ENCODE assay signal across 9 cellular contexts in genomic region chr19:12665646-12666304, GRCh38. TPM values are rescaled to one million over a fixed set of nuclear protein-coding genes. Genes with fewer than 3 reads are reported as not detected.
A peak's percentile ranks its signal among the peaks of the same experiment; 100 is the strongest.
DNase-seq lines count a peak whose midpoint lies in the region; ATAC-seq and TF ChIP-seq lines count a peak whose summit lies in the region.
"Had no signal": no experiment of that assay in that cellular context is flagged by ENCODE, and none has a peak within 500 bp of the region (broad histone marks: within the 10 kb centered on the region; RNA-seq: fewer than 3 reads in every experiment).

No MANE protein-coding gene starts in this region.

- TSS peak; percentile 11 for BruUV-seq in Caco-2 (replicated peaks; lab: Mats Ljungman, UMichigan)

- H3K9me3 ChIP-seq in Caco-2 (no peaks in the 10 kb centered on the region), NT2/D1 (ENCODE audit: insufficient read depth, low read length) (no peaks in the 10 kb centered on the region), neural cell (ENCODE audit: low read length) (no peaks in the 10 kb centered on the region)

- peaks cover 42% of the 10 kb centered on the region for H3K36me3 Mint-ChIP-seq in Caco-2 (ENCODE audit: insufficient read depth, unreplicated experiment)

- H2AFZ ChIP-seq in neural cell (ENCODE audit: low read depth, low read length) = peak overlapping the region; percentile 75

- TF ChIP-seq CTCF in Caco-2 (IDR thresholded peaks at IDR 0.05; ENCODE audit: insufficient read depth in 1 of 2, low read depth in 1 of 2, low read length in 1 of 2, severe bottlenecking in 1 of 2, unreplicated experiment in 1 of 2) = no peak
- TF ChIP-seq CTCF in dorsolateral prefrontal cortex (IDR thresholded peaks at IDR 0.05 in 54 of 56, conservative IDR thresholded peaks at IDR 0.05 in 2 of 56; ENCODE audit: low read depth in 1 of 56, partially characterized antibody in 56 of 56) = no peak
- TF ChIP-seq CTCF in neural cell (IDR thresholded peaks at IDR 0.05; ENCODE audit: poor library complexity, severe bottlenecking) = no peak
- no peak for TF ChIP-seq CTCF in GM10266 (IDR thresholded peaks at IDR 0.05; ENCODE audit: control insufficient read depth, insufficient read depth, low read depth, missing control alignments)

- H3K4me3 ChIP-seq in Caco-2 (ENCODE audit: low read depth, low read length) (peak overlapping the region; percentile 79), NT2/D1 (ENCODE audit: insufficient read length, low read depth) (peak overlapping the region; percentile 73), dorsolateral prefrontal cortex (peak overlapping the region; percentile 66 to 100 (median 92)), neural cell (ENCODE audit: low read length) (peak overlapping the region; percentile 87)

- H3K27me3 ChIP-seq in Caco-2 (replicated peaks; ENCODE audit: control insufficient read depth, insufficient read depth, low read length) (no peaks in the 10 kb centered on the region), NT2/D1 (ENCODE audit: insufficient read depth, insufficient read length) (no peaks in the 10 kb centered on the region), dorsolateral prefrontal cortex (no peaks in the 10 kb centered on the region), neural cell (ENCODE audit: insufficient read depth, low read depth, low read length) (no peaks in the 10 kb centered on the region)

- no peak for TF ChIP-seq RAD21 in neural cell (conservative IDR thresholded peaks at IDR 0.05)

- H3K9ac ChIP-seq in NT2/D1 (ENCODE audit: insufficient read length, low read depth) (peak overlapping the region; percentile 76), neural cell (ENCODE audit: low read length) (peak overlapping the region; percentile 81)

- H3K4me1 ChIP-seq in Caco-2 = peaks cover 12% of the 10 kb centered on the region
- H3K4me1 ChIP-seq in NT2/D1 (ENCODE audit: insufficient read depth, insufficient read length) = peaks cover 26% of the 10 kb centered on the region

- CTCF ChIA-PET in Caco-2 (lab: Charles Lee) = interaction anchor here (0.6 to 1.2 kb wide), 6 partner anchors 22 to 1540 kb away, joined by 3 to 5 read pairs (median 3); partner anchors contain the start of gene ZNF700

- H3K36me3 ChIP-seq in Caco-2 (ENCODE audit: control insufficient read depth, insufficient read depth, low read length) (no peaks in the 10 kb centered on the region; the same call in none of the 2 replicates), NT2/D1 (ENCODE audit: insufficient read depth, insufficient read length, low read length) (peaks cover 62% of the 10 kb centered on the region), neural cell (ENCODE audit: insufficient read depth, low read length) (no peaks in the 10 kb centered on the region)

- no peak for TF ChIP-seq EP300 in neural cell (conservative IDR thresholded peaks at IDR 0.05; ENCODE audit: poor library complexity, severe bottlenecking)

- H3F3A ChIP-seq in neural cell (ENCODE audit: insufficient read depth, low read length, poor library complexity, severe bottlenecking) = no peaks in the 10 kb centered on the region

- no peak for DNase-seq in Caco-2
- DNase-seq in NT2/D1 (ENCODE audit: low read depth, low spot score) = no peak
- DNase-seq in dorsolateral prefrontal cortex = no peak
- DNase-seq in DMS114 treated with DMSO at 0.1 percent for 48 hours (lab: John Stamatoyannopoulos, UW; ENCODE audit: unreplicated experiment) = no peak
- no peak for DNase-seq in GM10266 (ENCODE audit: extremely low spot score)

- peaks cover 8% of the 10 kb centered on the region for H3K4me1 Mint-ChIP-seq in Caco-2 (ENCODE audit: low read depth, unreplicated experiment)

- peak overlapping the region; percentile 93 for H3K4me3 Mint-ChIP-seq in Caco-2 (ENCODE audit: unreplicated experiment)

- POLR2A ChIA-PET in Caco-2 (lab: Charles Lee) = interaction anchor here (0.7 kb wide), 1 partner anchor 225 kb away, joined by 3 read pairs; the partner anchor contains the start of gene ZNF443

- no peaks in the 10 kb centered on the region for H3K9me2 ChIP-seq in neural cell (ENCODE audit: insufficient read depth, low read length)

- no peaks in the 10 kb centered on the region for H3K27me3 Mint-ChIP-seq in Caco-2 (ENCODE audit: insufficient read depth, unreplicated experiment)

- H3K27ac ChIP-seq in dorsolateral prefrontal cortex (peak overlapping the region in 23 of 59 donors; percentile 30 to 89 (median 78)), neural cell (ENCODE audit: low read length) (no peak overlapping the region)

- no peaks in the 10 kb centered on the region for H3K9me3 Mint-ChIP-seq in Caco-2 (ENCODE audit: unreplicated experiment)

- peak overlapping the region; percentile 78 for H3K4me2 ChIP-seq in neural cell (ENCODE audit: low read length)

- intact Hi-C loops in Caco-2 (cut with micrococcal nuclease; ENCODE audit: unreplicated experiment) (loop anchor here (1.0 kb wide), 1 partner anchor 55 kb away; the partner anchor contains the start of genes ZNF490 and ZNF791), dorsolateral prefrontal cortex (cut with DNase I) (loop anchor here in 1 of 2 donors (5.0 kb wide), 1 partner anchor 98 kb away; no protein-coding TSS in a partner anchor)

- H3K27ac Mint-ChIP-seq in Caco-2 (ENCODE audit: unreplicated experiment) = peak overlapping the region; percentile 86

- peaks cover 29% of the 10 kb centered on the region for H3K79me2 ChIP-seq in neural cell (replicated peaks; ENCODE audit: insufficient read depth, low read length)

- ATAC-seq in HG03565 (IDR thresholded peaks at IDR 0.05; ENCODE audit: unreplicated experiment) (no peak), GM19035 (IDR thresholded peaks at IDR 0.05; ENCODE audit: unreplicated experiment) (no peak)

- H4K20me1 ChIP-seq in neural cell (ENCODE audit: insufficient read depth) = no peaks in the 10 kb centered on the region

TF ChIP-seq in neural cell, 6 proteins besides CTCF, POLR2A, EP300 and RAD21:
- no peak for TF ChIP-seq EZH2 (IDR thresholded peaks at IDR 0.05; ENCODE audit: borderline replicate concordance, insufficient read depth, low read length, poor library complexity, severe bottlenecking)
- no peak for TF ChIP-seq POLR2AphosphoS5 (IDR thresholded peaks at IDR 0.05)
- TF ChIP-seq REST (IDR thresholded peaks at IDR 0.05; ENCODE audit: borderline replicate concordance) = no peak
- no peak for TF ChIP-seq MXI1 (conservative IDR thresholded peaks at IDR 0.05; ENCODE audit: poor library complexity, severe bottlenecking)
- no peak for TF ChIP-seq TAF1 (IDR thresholded peaks at IDR 0.05; ENCODE audit: low read depth)
- TF ChIP-seq SMC3 (conservative IDR thresholded peaks at IDR 0.05; ENCODE audit: poor library complexity) = no peak

RNA-seq across cellular contexts. Expression of gene MAN2B1, which starts 0.8 kb away (rescaled TPM):
- 70.5 and 88.9 TPM in 2 replicates for total RNA-seq in Caco-2 (2022)
- 10 to 100 TPM; 16.5 to 62.2 (median 32.8) TPM for total RNA-seq in dorsolateral prefrontal cortex
- polyA plus RNA-seq in neural cell = 11.5 and 23.4 TPM in 2 replicates
- polyA minus RNA-seq in neural cell = 14.1 and 20.0 TPM in 2 replicates

RNA-seq across cellular contexts. Expression of gene WDR83, which starts 0.8 kb away (rescaled TPM):
- 17.5 and 20.4 TPM in 2 replicates for total RNA-seq in Caco-2 (2022)
- 10 to 100 TPM; 11.8 to 30.1 (median 19.5) TPM for total RNA-seq in dorsolateral prefrontal cortex
- polyA plus RNA-seq in neural cell = 45.3 and 51.3 TPM in 2 replicates
- 14.8 and 15.3 TPM in 2 replicates for polyA minus RNA-seq in neural cell

RNA-seq across cellular contexts. Expression of gene DHPS, which starts 15.9 kb away (rescaled TPM):
- 76.3 and 76.4 TPM in 2 replicates for total RNA-seq in Caco-2 (2022)
- total RNA-seq in dorsolateral prefrontal cortex = 100 to 1,000 TPM in 78 of 120 experiments, 10 to 100 TPM in 42; 79.8 to 142 (median 103) TPM
- polyA plus RNA-seq in neural cell = 227 and 239 TPM in 2 replicates
- polyA minus RNA-seq in neural cell = 78.4 and 104 TPM in 2 replicates

RNA-seq across cellular contexts. Expression of gene GNG14, which starts 22.0 kb away (rescaled TPM):
- 0.91 TPM in 1 of 2 replicates, not detected in the other for total RNA-seq in Caco-2 (2022)
- total RNA-seq in dorsolateral prefrontal cortex = not detected
- polyA plus RNA-seq in neural cell = not detected in 2 replicates
- polyA minus RNA-seq in neural cell = not detected in 2 replicates
- total RNA-seq: NCI-H460 had no signal

RNA-seq across cellular contexts. Expression of gene FBXW9, which starts 30.7 kb away (rescaled TPM):
- 8.3 and 10.6 TPM in 2 replicates for total RNA-seq in Caco-2 (2022)
- 10 to 100 TPM in 16 of 120 experiments, 1 to 10 TPM in 104; 4.4 to 13.3 (median 8.2) TPM for total RNA-seq in dorsolateral prefrontal cortex
- polyA plus RNA-seq in neural cell = 16.2 and 20.9 TPM in 2 replicates
- 7.3 and 9.0 TPM in 2 replicates for polyA minus RNA-seq in neural cell
